10 cellular contexts compared by ENCODE assay signal in the genomic region with DNA sequence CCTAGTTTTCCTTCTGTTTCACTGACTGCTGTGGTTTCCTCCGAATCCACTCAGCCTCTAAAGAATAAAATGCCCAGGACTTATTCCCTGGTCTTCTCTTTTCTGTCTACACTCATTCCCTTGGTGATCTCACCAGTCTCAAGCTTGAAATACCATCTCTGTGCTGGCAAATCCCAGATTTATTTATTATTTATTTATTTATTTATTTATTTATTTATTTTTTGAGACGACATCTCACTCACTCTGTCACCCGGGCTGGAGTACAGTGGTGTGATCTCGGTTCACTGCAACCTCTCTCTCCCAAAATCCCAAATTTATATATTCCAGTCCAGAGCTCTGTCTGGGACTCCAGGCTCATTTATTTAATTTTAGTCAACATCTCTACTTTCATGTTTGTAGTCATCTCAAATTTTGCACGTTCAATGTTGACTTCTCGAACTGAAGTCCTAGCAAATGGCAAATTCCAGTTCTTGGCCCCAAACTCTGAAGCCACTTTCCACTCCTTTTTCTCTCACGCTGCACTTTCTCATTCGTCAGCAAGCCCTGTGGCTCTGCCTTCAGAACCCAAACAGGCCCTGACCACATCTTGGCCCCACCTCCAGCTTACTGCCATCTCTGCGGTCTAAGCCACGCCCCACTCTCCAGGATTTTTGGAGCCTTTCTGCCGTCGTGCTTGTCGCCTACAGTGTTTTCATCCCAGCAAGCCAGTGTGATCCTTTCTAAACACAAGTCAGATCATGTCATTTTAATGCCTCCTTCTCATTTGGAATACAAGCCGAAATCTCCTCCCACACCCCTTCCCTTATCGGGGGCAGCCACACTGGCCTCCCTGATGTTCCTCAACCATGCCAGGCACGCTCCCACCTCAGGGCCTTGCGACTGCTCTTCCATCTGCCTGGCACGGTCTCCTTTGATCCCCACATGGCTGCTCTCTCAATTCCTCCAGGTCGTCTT. TPM values are rescaled to one million over a fixed set of nuclear protein-coding genes. Genes with fewer than 3 reads are reported as not detected.
DNase-seq lines count a peak whose midpoint lies in the region; ATAC-seq and TF ChIP-seq lines count a peak whose summit lies in the region.
"Had no signal": no experiment of that assay in that cellular context is flagged by ENCODE, and none has a peak within 500 bp of the region (broad histone marks: within the 10 kb centered on the region; RNA-seq: fewer than 3 reads in every experiment).

No MANE protein-coding gene starts in this region.

- 69 to 72% methylated on average over 19 of the region's 19 CpGs for WGBS in testis, 2 donors

- no peaks in the 10 kb centered on the region for H3K9me3 Mint-ChIP-seq in T-helper 2 cell treated with Interferon-gamma antibody and Interleukin-4, amounts not matched to agents 5 μg/mL and 100 μg/mL, for 36 hours

- H3K4me1 ChIP-seq in MM.1S (ENCODE audit: low read length) (no peaks in the 10 kb centered on the region; the same call in 1 of the 2 replicates), testis (peaks cover 8% of the 10 kb centered on the region)

- no peaks in the 10 kb centered on the region for H3K4me1 Mint-ChIP-seq in T-helper 2 cell treated with Interferon-gamma antibody and Interleukin-4, amounts not matched to agents 5 μg/mL and 100 μg/mL, for 36 hours (ENCODE audit: low read depth)

- no peaks in the 10 kb centered on the region for H3F3A ChIP-seq in MM.1S (ENCODE audit: insufficient read depth, low read length)

- H3K4me3 ChIP-seq in MM.1S (ENCODE audit: low read length), result no peak overlapping the region
- H3K4me3 ChIP-seq in testis, result no peak overlapping the region

- H3K27me3 ChIP-seq in MM.1S (replicated peaks; ENCODE audit: insufficient read depth, low read length) (peaks cover 9% of the 10 kb centered on the region; the same call in 1 of the 2 replicates), testis (no peaks in the 10 kb centered on the region)

- H3K4me2 ChIP-seq in MM.1S (ENCODE audit: low read depth, low read length), result no peak overlapping the region

- peak overlapping the region; percentile 9; the same call in 1 of the 2 replicates for H2AFZ ChIP-seq in MM.1S (ENCODE audit: low read length)

- TF ChIP-seq CTCF in 22Rv1 (IDR thresholded peaks at IDR 0.05), result no peak
- TF ChIP-seq CTCF in MM.1S (IDR thresholded peaks at IDR 0.05; ENCODE audit: low read length), result no peak
- TF ChIP-seq CTCF in testis (IDR thresholded peaks at IDR 0.05), result no peak

- H3K36me3 Mint-ChIP-seq in T-helper 2 cell treated with Interferon-gamma antibody and Interleukin-4, amounts not matched to agents 5 μg/mL and 100 μg/mL, for 36 hours (ENCODE audit: low read depth), result no peaks in the 10 kb centered on the region

- peak overlapping the region; percentile 86 for H3K27ac ChIP-seq in 22Rv1
- no peak overlapping the region for H3K27ac ChIP-seq in MM.1S (ENCODE audit: low read length)
- H3K27ac ChIP-seq in testis, result no peak overlapping the region

- no peaks in the 10 kb centered on the region for H3K9me2 ChIP-seq in MM.1S (replicated peaks; ENCODE audit: insufficient read depth, low read length)

- intact Hi-C loops in testis (cut with DNase I; ENCODE audit: low total_unique reads), result no loop called here

- H3K9me3 ChIP-seq in MM.1S (replicated peaks; ENCODE audit: insufficient read depth, low read length), result no peaks in the 10 kb centered on the region
- H3K9me3 ChIP-seq in testis, result no peaks in the 10 kb centered on the region

- ATAC-seq in HG02852 (IDR thresholded peaks at IDR 0.05; ENCODE audit: unreplicated experiment), result no peak

- no peaks in the 10 kb centered on the region for H3K36me3 ChIP-seq in MM.1S (replicated peaks; ENCODE audit: insufficient read depth, low read length)
- H3K36me3 ChIP-seq in testis (ENCODE audit: low read depth, missing control alignments), result no peaks in the 10 kb centered on the region

- H4K20me1 ChIP-seq in MM.1S (ENCODE audit: insufficient read depth, low read length), result no peaks in the 10 kb centered on the region

- H3K4me3 Mint-ChIP-seq in T-helper 2 cell treated with Interferon-gamma antibody and Interleukin-4, amounts not matched to agents 5 μg/mL and 100 μg/mL, for 36 hours, result no peak overlapping the region

- H3K27ac Mint-ChIP-seq in T-helper 2 cell treated with Interferon-gamma antibody and Interleukin-4, amounts not matched to agents 5 μg/mL and 100 μg/mL, for 36 hours, result no peak overlapping the region

- no peak overlapping the region for H3K9ac ChIP-seq in MM.1S (ENCODE audit: low read length)

- peak; percentile 28 for DNase-seq in MM.1S
- peak; percentile 75 for DNase-seq in amniotic epithelial cell (ENCODE audit: low read depth)
- peak; percentile 82 for DNase-seq in left kidney (ENCODE audit: low read depth, low spot score)
- DNase-seq in T-helper 2 cell treated with Interferon-gamma antibody and Interleukin-4, amounts not matched to agents 5 μg/mL and 100 μg/mL, for 36 hours (ENCODE audit: low spot score), result no peak
- DNase-seq in testis, result no peak
- no peak for DNase-seq in SIG-M5 (lab: John Stamatoyannopoulos, UW)
- DNase-seq: effector CD4-positive, alpha-beta T cell; stimulated activated CD4-positive, alpha-beta T cell treated with anti-CD3 and anti-CD28 coated beads, Interleukin-15, amount 100 ng/mL, for 24 hours had no signal

- peaks cover 2% of the 10 kb centered on the region for H3K27me3 Mint-ChIP-seq in T-helper 2 cell treated with Interferon-gamma antibody and Interleukin-4, amounts not matched to agents 5 μg/mL and 100 μg/mL, for 36 hours (ENCODE audit: low read depth)

- no peak for TF ChIP-seq POLR2A in testis (IDR thresholded peaks at IDR 0.05)

- H3K79me2 ChIP-seq in MM.1S (ENCODE audit: low read length), result no peaks in the 10 kb centered on the region

RNA-seq across cellular contexts. Expression of gene TENT5B, which starts 14.2 kb away (rescaled TPM):
- total RNA-seq in testis, result 10 to 100 TPM; 10.5 to 10.7 TPM
- 10.7 TPM for polyA plus RNA-seq in testis (ENCODE audit: insufficient read depth, low read depth, low replicate concordance)

RNA-seq across cellular contexts. Expression of gene TRNP1, which starts 33.4 kb away (rescaled TPM):
- 1 to 10 TPM; 5.7 to 7.7 TPM for total RNA-seq in testis
- 4.3 TPM for polyA plus RNA-seq in testis (ENCODE audit: insufficient read depth, low read depth, low replicate concordance)

Comparison
In these comparisons a context has a peak if more than half of its experiments do, and no peak if none do; other contexts are left out.
1. DNase-seq: peak in MM.1S (single experiment), amniotic epithelial cell (single experiment) and left kidney (single experiment); none in T-helper 2 cell treated with Interferon-gamma antibody and Interleukin-4, amounts not matched to agents 5 μg/mL and 100 μg/mL, for 36 hours (single experiment), testis (single experiment) and SIG-M5 (single experiment).